Comparison of ENCODE assay signal across 17 cellular contexts in the genomic region with DNA sequence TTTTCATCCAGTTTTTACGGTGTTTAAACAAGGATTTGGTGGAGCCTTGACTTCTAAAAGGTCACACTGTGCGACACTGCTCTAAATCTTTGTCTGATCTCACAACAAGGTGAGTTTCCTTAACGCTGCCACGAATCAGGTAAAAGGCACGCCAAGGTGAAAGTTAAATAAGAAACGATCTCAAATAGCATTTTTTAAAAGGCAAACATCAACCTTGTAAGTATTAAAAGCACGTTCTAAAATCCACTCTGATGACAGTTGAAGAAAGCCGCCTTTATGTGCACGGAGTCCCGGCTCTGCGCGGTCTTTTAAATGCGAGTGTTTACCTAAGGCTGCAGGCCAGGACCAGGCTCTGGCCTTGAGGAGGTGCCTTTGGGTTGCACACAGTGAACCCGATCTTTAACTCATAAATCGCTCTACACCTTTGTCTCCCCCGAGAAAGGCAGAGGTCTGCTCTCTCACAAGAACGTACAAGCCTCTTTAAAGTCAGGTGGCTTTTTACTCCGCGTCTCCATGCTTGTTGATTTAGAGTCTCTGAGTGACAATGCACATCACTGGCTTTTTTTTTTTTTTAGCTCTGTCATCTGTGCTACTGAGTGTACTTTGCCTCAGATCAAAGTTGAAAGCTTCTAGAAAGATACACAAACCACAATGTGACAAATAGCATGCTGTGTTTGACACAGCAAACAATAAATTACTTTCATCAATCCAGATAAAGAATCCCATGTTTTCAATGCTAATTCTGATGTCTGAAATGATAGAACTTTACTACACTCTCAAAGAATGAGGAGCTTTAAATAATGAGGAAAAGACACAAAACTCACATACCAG. TPM values are rescaled to one million over a fixed set of nuclear protein-coding genes. Genes with fewer than 3 reads are reported as not detected.
A peak's percentile ranks its signal among the peaks of the same experiment; 100 is the strongest.
DNase-seq lines count a peak whose midpoint lies in the region; TF ChIP-seq lines count a peak whose summit lies in the region.
"Had no signal": no experiment of that assay in that cellular context is flagged by ENCODE, and none has a peak within 500 bp of the region (broad histone marks: within the 10 kb centered on the region; RNA-seq: fewer than 3 reads in every experiment).

No MANE protein-coding gene starts in this region.

- H3K36me3 ChIP-seq in WERI-Rb-1: no peaks in the 10 kb centered on the region
- H3K36me3 ChIP-seq: ovary had no signal

- peaks cover 58% of the 10 kb centered on the region for H3K4me1 Mint-ChIP-seq in progenitor cell of endocrine pancreas (ENCODE audit: low read depth)

- no peaks in the 10 kb centered on the region for H3K9me3 ChIP-seq in WERI-Rb-1 (ENCODE audit: severe bottlenecking)

- peak overlapping the region; percentile 93 for H3K27ac Mint-ChIP-seq in progenitor cell of endocrine pancreas
- H3K27ac Mint-ChIP-seq: activated naive CD8-positive, alpha-beta T cell treated with anti-CD3 and anti-CD28 coated beads, Interleukin-2, amount 10 ng/mL, durations not matched to agents 7 days and 5 days; activated T-cell treated with anti-CD3 and anti-CD28 coated beads, Interleukin-2, amount 50 U/mL, for 72 hours had no signal

- H3K36me3 Mint-ChIP-seq in progenitor cell of endocrine pancreas (ENCODE audit: insufficient read depth): no peaks in the 10 kb centered on the region
- H3K36me3 Mint-ChIP-seq: brain had no signal

- DNase-seq in HT-29 (ENCODE audit: low spot score): peak; percentile 85
- DNase-seq in NCI-H748 (lab: John Stamatoyannopoulos, UW; ENCODE audit: unreplicated experiment): peak; percentile 45
- peak; percentile 33 for DNase-seq in globus pallidus (ENCODE audit: low spot score)
- DNase-seq in progenitor cell of endocrine pancreas (ENCODE audit: low spot score, unreplicated experiment): no peak
- no peak for DNase-seq in midbrain (lab: John Stamatoyannopoulos, UW)
- DNase-seq in hypothalamus (lab: John Stamatoyannopoulos, UW): no peak
- no peak for DNase-seq in WERI-Rb-1
- DNase-seq: activated naive CD8-positive, alpha-beta T cell treated with anti-CD3 and anti-CD28 coated beads, Interleukin-2, amount 10 ng/mL, durations not matched to agents 7 days and 5 days; activated T-cell treated with anti-CD3 and anti-CD28 coated beads, Interleukin-2, amount 50 U/mL, for 72 hours; Calu3; cortex of kidney; KG1; NCI-H1092; ovary; stimulated activated CD4-positive, alpha-beta T cell treated with anti-CD3 and anti-CD28 coated beads, Interleukin-4, amount 100 ng/mL, for 1 hour had no signal

- H3K27ac ChIP-seq in WERI-Rb-1: no peak overlapping the region
- H3K27ac ChIP-seq: HL-60, ovary had no signal

- peak overlapping the region; percentile 19 for H3K4me3 Mint-ChIP-seq in progenitor cell of endocrine pancreas (ENCODE audit: low read depth)
- H3K4me3 Mint-ChIP-seq: activated naive CD8-positive, alpha-beta T cell treated with anti-CD3 and anti-CD28 coated beads, Interleukin-2, amount 10 ng/mL, durations not matched to agents 7 days and 5 days; activated T-cell treated with anti-CD3 and anti-CD28 coated beads, Interleukin-2, amount 50 U/mL, for 72 hours had no signal

- H3K9me3 Mint-ChIP-seq in progenitor cell of endocrine pancreas (ENCODE audit: low read depth): no peaks in the 10 kb centered on the region
- H3K9me3 Mint-ChIP-seq: activated naive CD8-positive, alpha-beta T cell treated with anti-CD3 and anti-CD28 coated beads, Interleukin-2, amount 10 ng/mL, durations not matched to agents 7 days and 5 days; activated T-cell treated with anti-CD3 and anti-CD28 coated beads, Interleukin-2, amount 50 U/mL, for 72 hours; brain had no signal

- peaks cover 8% of the 10 kb centered on the region for H3K27me3 Mint-ChIP-seq in progenitor cell of endocrine pancreas

- no peak overlapping the region for H3K4me3 ChIP-seq in WERI-Rb-1 (ENCODE audit: low read depth, low read length)
- H3K4me3 ChIP-seq: ovary had no signal

- peaks cover 88% of the 10 kb centered on the region for H3K27me3 ChIP-seq in WERI-Rb-1 (ENCODE audit: insufficient read depth, low read depth, severe bottlenecking)
- H3K27me3 ChIP-seq: ovary had no signal

- TF ChIP-seq CTCF in progenitor cell of endocrine pancreas (IDR thresholded peaks at IDR 0.05; ENCODE audit: unreplicated experiment): no peak
- no peak for TF ChIP-seq CTCF in WERI-Rb-1 (IDR thresholded peaks at IDR 0.05; ENCODE audit: low read depth, low read length)

RNA-seq across cellular contexts. Expression of gene RNF32, which starts 25.9 kb away (rescaled TPM):
- 0.66 and 1.9 TPM in 2 replicates for total RNA-seq in HT-29 (2014; rRNA removed; shearing (Covaris generic))
- 1.6 and 2.8 TPM in 2 replicates for total RNA-seq in progenitor cell of endocrine pancreas

Comparison
In these comparisons a context has a peak if more than half of its experiments do, and no peak if none do; other contexts are left out.
1. DNase-seq: peak in HT-29 (single experiment), NCI-H748 (single experiment) and globus pallidus (single experiment); none in progenitor cell of endocrine pancreas (single experiment), midbrain (single experiment), hypothalamus (0 of 51) and WERI-Rb-1 (single experiment).